In the genomic region with DNA sequence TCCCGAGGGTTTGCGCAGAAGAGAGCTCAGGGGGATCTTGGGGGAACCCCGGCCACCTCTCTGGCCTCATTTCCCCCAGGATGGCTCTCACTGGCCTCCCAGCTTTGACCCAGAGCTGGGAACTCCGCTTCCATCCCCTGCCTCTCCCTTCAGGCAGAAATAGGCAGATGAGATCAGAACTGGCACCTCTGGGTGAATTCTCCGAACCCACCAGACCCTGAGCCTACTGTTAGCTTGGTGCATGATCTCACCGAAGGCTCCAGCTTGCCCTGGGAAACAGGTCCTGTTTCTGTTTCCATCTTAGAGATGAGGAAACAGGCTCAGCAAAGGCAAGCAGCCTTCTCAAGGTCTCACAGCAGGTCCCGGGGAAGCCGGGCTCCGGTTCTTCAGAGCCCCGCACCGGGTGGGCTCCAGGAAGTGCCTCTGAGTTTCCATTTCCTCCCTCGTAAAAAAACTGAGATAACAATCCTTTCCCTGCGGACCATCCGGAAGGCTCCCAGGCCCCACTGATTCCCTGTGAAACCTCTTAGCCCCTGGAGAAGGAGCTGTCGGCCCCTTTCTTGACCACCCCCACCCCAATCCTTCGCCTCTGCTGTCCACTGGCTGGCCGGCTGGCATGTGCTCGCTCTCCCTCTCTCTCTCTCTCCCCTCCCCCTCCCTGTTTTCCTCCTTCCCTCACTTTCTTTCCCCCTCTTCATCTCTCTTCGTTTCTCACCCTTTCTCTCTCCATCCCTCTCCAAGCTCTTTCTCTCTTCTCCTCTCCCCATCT, we compare ENCODE assay signal across 8 cellular contexts. TPM values are rescaled to one million over a fixed set of nuclear protein-coding genes. Genes with fewer than 3 reads are reported as not detected.
DNase-seq lines count a peak whose midpoint lies in the region; ATAC-seq lines count a peak whose summit lies in the region.

No MANE protein-coding gene starts in this region.

- H3K9me3 ChIP-seq in CD8-positive, alpha-beta memory T cell (ENCODE audit: low read length), result no peaks in the 10 kb centered on the region
- H3K9me3 ChIP-seq in esophagus (ENCODE audit: control insufficient read depth in 2 of 2, insufficient read depth in 1 of 2, low read depth in 1 of 2, low read length in 1 of 2) (no peaks in the 10 kb centered on the region), neuron (ENCODE audit: low read length) (no peaks in the 10 kb centered on the region)

- peaks cover 18 to 28% (median 20%) of the 10 kb centered on the region in 3 donors for H3K4me1 Mint-ChIP-seq in CD8-positive, alpha-beta memory T cell

- 32% methylated on average over 19 of the region's 19 CpGs for WGBS in esophagus, 2 donors

- H3K36me3 Mint-ChIP-seq in CD8-positive, alpha-beta memory T cell, result peaks cover 0 to 3% (median 0%) of the 10 kb centered on the region in 3 donors

- H3K27me3 Mint-ChIP-seq in CD8-positive, alpha-beta memory T cell, result peaks cover 28 to 35% of the 10 kb centered on the region in 2 donors

- no peak overlapping the region for H2AFZ ChIP-seq in neuron (ENCODE audit: low read depth, low read length)

- H3K4me1 ChIP-seq in CD8-positive, alpha-beta memory T cell (ENCODE audit: insufficient read depth, low read length), result peaks cover 24% of the 10 kb centered on the region
- H3K4me1 ChIP-seq in esophagus (ENCODE audit: control insufficient read depth in 2 of 2, insufficient read depth in 2 of 2, low read length in 1 of 2), result peaks cover 6 to 15% of the 10 kb centered on the region in 2 donors
- peaks cover 28% of the 10 kb centered on the region for H3K4me1 ChIP-seq in neuron (ENCODE audit: insufficient read depth, low read length)

- H3K36me3 ChIP-seq in CD8-positive, alpha-beta memory T cell (ENCODE audit: insufficient read depth, low read length), result no peaks in the 10 kb centered on the region
- H3K36me3 ChIP-seq in esophagus (ENCODE audit: control insufficient read depth in 2 of 2, insufficient read depth in 2 of 2, low read length in 1 of 2), result no peaks in the 10 kb centered on the region
- peaks cover 7% of the 10 kb centered on the region for H3K36me3 ChIP-seq in neuron (ENCODE audit: insufficient read depth, low read length)

- no peak overlapping the region for H3K4me3 ChIP-seq in CD8-positive, alpha-beta memory T cell (ENCODE audit: low read length)
- H3K4me3 ChIP-seq in esophagus (ENCODE audit: low read depth in 1 of 2, low read length in 2 of 2), result peak overlapping the region; percentile 64 to 84
- H3K4me3 ChIP-seq in neuron (ENCODE audit: low read length), result peak overlapping the region; percentile 81

- peak overlapping the region; percentile 33 for H3K27ac ChIP-seq in CD8-positive, alpha-beta memory T cell (ENCODE audit: low read depth, low read length)
- H3K27ac ChIP-seq in esophagus (ENCODE audit: low read depth in 2 of 2, low read length in 1 of 2), result peak overlapping the region; percentile 89 to 94

- peak overlapping the region in 6 of 7 donors; percentile 7 to 87 (median 68) for H3K4me3 Mint-ChIP-seq in CD8-positive, alpha-beta memory T cell

- CTCF ChIA-PET in CD8-positive, alpha-beta memory T cell (lab: Charles Lee), result interaction anchor here (1.0 kb wide), 1 partner anchor 77 kb away, joined by 3 read pairs; no protein-coding TSS in a partner anchor

- no peak for DNase-seq in CD8-positive, alpha-beta memory T cell
- peak; percentile 53 for DNase-seq in OCI-M1 (lab: John Stamatoyannopoulos, UW)
- no peak for DNase-seq in central memory CD4-positive, alpha-beta T cell
- DNase-seq in activated gamma-delta T cell (lab: John Stamatoyannopoulos, UW), result no peak

- no peak overlapping the region for H3K27ac Mint-ChIP-seq in CD8-positive, alpha-beta memory T cell

- peaks cover 0 to 2% (median 0%) of the 10 kb centered on the region in 5 donors for H3K9me3 Mint-ChIP-seq in CD8-positive, alpha-beta memory T cell

- ATAC-seq in HG03521 (IDR thresholded peaks at IDR 0.05; ENCODE audit: unreplicated experiment), result no peak
- ATAC-seq in HG03280 (IDR thresholded peaks at IDR 0.05; ENCODE audit: unreplicated experiment), result no peak

- POLR2A ChIA-PET in CD8-positive, alpha-beta memory T cell (lab: Charles Lee), result no interaction called here

- no peaks in the 10 kb centered on the region for H3K27me3 ChIP-seq in CD8-positive, alpha-beta memory T cell (ENCODE audit: insufficient read depth, low read length, poor library complexity, severe bottlenecking)
- no peaks in the 10 kb centered on the region for H3K27me3 ChIP-seq in esophagus (ENCODE audit: control insufficient read depth in 1 of 2, insufficient read depth in 2 of 2, low read length in 2 of 2)
- H3K27me3 ChIP-seq in neuron (ENCODE audit: insufficient read depth, low read length), result no peaks in the 10 kb centered on the region

RNA-seq across cellular contexts. Expression of a gene that starts 2.1 kb away (rescaled TPM):
- under 1 TPM; 0.22 to 0.66 TPM for total RNA-seq in CD8-positive, alpha-beta memory T cell
- polyA plus RNA-seq in CD8-positive, alpha-beta memory T cell, result 0.47 TPM
- polyA plus RNA-seq in esophagus, result 10 to 100 TPM; 58.7 to 60.9 TPM

RNA-seq across cellular contexts. Expression of a gene that starts 39.3 kb away (rescaled TPM):
- not detected for total RNA-seq in CD8-positive, alpha-beta memory T cell
- not detected for polyA plus RNA-seq in CD8-positive, alpha-beta memory T cell
- 10 to 100 TPM; 18.0 to 22.1 TPM for polyA plus RNA-seq in esophagus

RNA-seq across cellular contexts. Expression of a gene that starts 42.8 kb away (rescaled TPM):
- total RNA-seq in CD8-positive, alpha-beta memory T cell, result 100 to 1,000 TPM; 211 to 218 TPM
- polyA plus RNA-seq in CD8-positive, alpha-beta memory T cell, result 41.4 TPM
- polyA plus RNA-seq in esophagus, result 10 to 100 TPM; 46.0 to 60.8 TPM

RNA-seq across cellular contexts. Expression of a gene that starts 57.4 kb away (rescaled TPM):
- total RNA-seq in CD8-positive, alpha-beta memory T cell, result 1 to 10 TPM; 4.5 TPM
- polyA plus RNA-seq in CD8-positive, alpha-beta memory T cell, result not detected
- polyA plus RNA-seq in esophagus, result 10 to 100 TPM in 1 of 2 donors, 1 to 10 TPM in 1; 9.6 to 17.9 TPM

Comparison
In these comparisons a context has a peak if more than half of its experiments do, and no peak if none do; other contexts are left out.
1. RNA of a gene that starts 2.1 kb away (polyA plus RNA-seq): 58.7 to 60.9 TPM in esophagus; 0.47 TPM in CD8-positive, alpha-beta memory T cell (single experiment); every median in the first group is over 10 times any median in the second.
2. RNA of a gene that starts 39.3 kb away (polyA plus RNA-seq): 18.0 to 22.1 TPM in esophagus; not detected in CD8-positive, alpha-beta memory T cell (single experiment); every median in the first group is over 10 times any median in the second.